Comparison of ENCODE assay signal across 1 cellular context in the genomic region with DNA sequence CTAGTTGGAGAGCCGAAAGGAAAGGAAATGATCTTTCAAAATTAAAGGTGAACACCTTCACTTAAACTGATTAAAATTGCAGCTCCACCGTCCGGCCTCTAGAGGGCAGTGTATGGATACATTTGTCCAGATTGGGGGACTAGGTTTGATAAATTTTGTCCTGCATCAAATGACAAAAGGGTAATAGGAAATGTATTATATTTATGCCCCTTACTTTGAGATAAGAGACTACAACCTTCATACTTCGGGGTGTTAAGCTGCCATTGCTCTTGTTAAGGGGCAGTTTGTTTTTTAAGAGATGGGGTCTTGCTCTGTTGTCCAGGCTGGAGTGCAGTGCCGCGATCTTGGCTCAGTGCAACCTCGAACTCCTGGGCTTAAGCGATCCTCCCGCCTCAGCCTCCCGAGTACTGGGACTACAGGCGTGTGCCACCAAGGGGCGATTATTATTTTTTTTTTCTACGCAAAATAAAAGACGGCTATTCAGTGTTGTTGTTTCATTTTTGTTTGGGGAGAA.
TF ChIP-seq lines count a peak whose summit lies in the region.

No MANE protein-coding gene starts in this region.

TF ChIP-seq in SK-N-SH treated with all-trans-retinoic acid at 6 μM for 48 hours, 23 proteins besides CTCF, POLR2A, EP300 and RAD21 (continued from another document):
- TF ChIP-seq PATZ1 (CRISPR knock-in tag; IDR thresholded peaks at IDR 0.05; ENCODE audit: borderline replicate concordance) (no peak), ZNF565 (CRISPR knock-in tag; conservative IDR thresholded peaks at IDR 0.05; ENCODE audit: low read depth) (no peak), PPARA (CRISPR knock-in tag; IDR thresholded peaks at IDR 0.05; ENCODE audit: borderline replicate concordance) (no peak), TCF4 (CRISPR knock-in tag; IDR thresholded peaks at IDR 0.05; ENCODE audit: borderline replicate concordance) (no peak), ZFP3 (CRISPR knock-in tag; IDR thresholded peaks at IDR 0.05) (no peak), ARNTL (CRISPR knock-in tag; IDR thresholded peaks at IDR 0.05; ENCODE audit: borderline replicate concordance, low read depth) (no peak), GLIS3 (CRISPR knock-in tag; IDR thresholded peaks at IDR 0.05) (no peak), RARB (CRISPR knock-in tag; IDR thresholded peaks at IDR 0.05) (no peak), ESRRG (CRISPR knock-in tag; IDR thresholded peaks at IDR 0.05) (no peak), BACH2 (CRISPR knock-in tag; IDR thresholded peaks at IDR 0.05; ENCODE audit: borderline replicate concordance) (no peak), SNAI2 (CRISPR knock-in tag; IDR thresholded peaks at IDR 0.05) (no peak), OSR1 (CRISPR knock-in tag; IDR thresholded peaks at IDR 0.05) (no peak), CSDC2 (CRISPR knock-in tag; IDR thresholded peaks at IDR 0.05) (no peak), ZFP30 (CRISPR knock-in tag; IDR thresholded peaks at IDR 0.05) (no peak)
- TF ChIP-seq, protein P1, sequence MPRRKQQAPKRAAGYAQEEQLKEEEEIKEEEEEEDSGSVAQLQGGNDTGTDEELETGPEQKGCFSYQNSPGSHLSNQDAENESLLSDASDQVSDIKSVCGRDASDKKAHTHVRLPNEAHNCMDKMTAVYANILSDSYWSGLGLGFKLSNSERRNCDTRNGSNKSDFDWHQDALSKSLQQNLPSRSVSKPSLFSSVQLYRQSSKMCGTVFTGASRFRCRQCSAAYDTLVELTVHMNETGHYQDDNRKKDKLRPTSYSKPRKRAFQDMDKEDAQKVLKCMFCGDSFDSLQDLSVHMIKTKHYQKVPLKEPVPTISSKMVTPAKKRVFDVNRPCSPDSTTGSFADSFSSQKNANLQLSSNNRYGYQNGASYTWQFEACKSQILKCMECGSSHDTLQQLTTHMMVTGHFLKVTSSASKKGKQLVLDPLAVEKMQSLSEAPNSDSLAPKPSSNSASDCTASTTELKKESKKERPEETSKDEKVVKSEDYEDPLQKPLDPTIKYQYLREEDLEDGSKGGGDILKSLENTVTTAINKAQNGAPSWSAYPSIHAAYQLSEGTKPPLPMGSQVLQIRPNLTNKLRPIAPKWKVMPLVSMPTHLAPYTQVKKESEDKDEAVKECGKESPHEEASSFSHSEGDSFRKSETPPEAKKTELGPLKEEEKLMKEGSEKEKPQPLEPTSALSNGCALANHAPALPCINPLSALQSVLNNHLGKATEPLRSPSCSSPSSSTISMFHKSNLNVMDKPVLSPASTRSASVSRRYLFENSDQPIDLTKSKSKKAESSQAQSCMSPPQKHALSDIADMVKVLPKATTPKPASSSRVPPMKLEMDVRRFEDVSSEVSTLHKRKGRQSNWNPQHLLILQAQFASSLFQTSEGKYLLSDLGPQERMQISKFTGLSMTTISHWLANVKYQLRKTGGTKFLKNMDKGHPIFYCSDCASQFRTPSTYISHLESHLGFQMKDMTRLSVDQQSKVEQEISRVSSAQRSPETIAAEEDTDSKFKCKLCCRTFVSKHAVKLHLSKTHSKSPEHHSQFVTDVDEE (CRISPR knock-in tag; IDR thresholded peaks at IDR 0.05), result no peak
TF ChIP-seq in SK-N-SH treated with all-trans-retinoic acid at 6 μM for 48 hours: peak in this region for 0.
